15 cellular contexts compared by ENCODE assay signal in the genomic region with DNA sequence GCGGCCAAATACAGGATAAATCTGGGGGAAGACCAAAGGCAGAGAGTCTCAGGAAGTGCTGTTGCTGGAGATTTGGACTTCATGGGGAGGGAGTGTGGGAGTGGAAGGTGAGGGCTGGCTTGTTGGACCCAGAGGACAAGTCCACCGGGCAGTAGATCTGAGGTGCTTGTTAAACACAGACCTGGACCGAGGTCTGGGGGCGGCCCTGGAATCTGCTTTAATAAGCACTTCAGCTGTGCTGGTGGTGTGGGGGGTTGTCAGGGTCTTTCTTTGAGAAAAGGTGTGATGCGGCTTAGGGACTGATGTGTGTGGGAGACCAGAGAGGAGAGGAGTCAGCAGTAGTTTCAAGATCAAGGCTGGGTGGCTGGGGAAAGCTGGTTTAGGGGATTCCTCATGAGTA.
"Had no signal": no experiment of that assay in that cellular context is flagged by ENCODE, and none has a peak within 500 bp of the region (broad histone marks: within the 10 kb centered on the region; RNA-seq: fewer than 3 reads in every experiment).

No MANE protein-coding gene starts in this region.

- H3K27ac Mint-ChIP-seq: stimulated activated naive B cell treated with anti-CD40 and anti-IgM and Interleukin-4, amounts not matched to agents 10 μg/mL and 1 μg/mL and 100 μg/mL, for 72 hours had no signal

- H3K4me3 Mint-ChIP-seq: stimulated activated naive B cell treated with anti-CD40 and anti-IgM and Interleukin-4, amounts not matched to agents 10 μg/mL and 1 μg/mL and 100 μg/mL, for 72 hours; stimulated activated naive CD8-positive, alpha-beta T cell treated with anti-CD3 and anti-CD28 coated beads, Interleukin-15, amount 100 ng/mL, for 72 hours had no signal

- H3K27me3 Mint-ChIP-seq: naive B cell; stimulated activated naive B cell treated with anti-CD40 and anti-IgM and Interleukin-4, amounts not matched to agents 10 μg/mL and 1 μg/mL and 100 μg/mL, for 72 hours; stimulated activated naive CD8-positive, alpha-beta T cell treated with anti-CD3 and anti-CD28 coated beads, Interleukin-15, amount 100 ng/mL, for 72 hours had no signal

- H3K9me3 Mint-ChIP-seq: naive B cell; nephron; stimulated activated naive B cell treated with anti-CD40 and anti-IgM and Interleukin-4, amounts not matched to agents 10 μg/mL and 1 μg/mL and 100 μg/mL, for 72 hours; stimulated activated naive CD8-positive, alpha-beta T cell treated with anti-CD3 and anti-CD28 coated beads, Interleukin-15, amount 100 ng/mL, for 72 hours had no signal

- DNase-seq: effector memory CD4-positive, alpha-beta T cell; islet precursor cell; left lung; mesendoderm; naive B cell; retina; stimulated activated CD4-positive, alpha-beta T cell treated with anti-CD3 and anti-CD28 coated beads, Interleukin-2, amount 100 ng/mL, for 24 hours; stimulated activated CD4-positive, alpha-beta T cell treated with anti-CD3 and anti-CD28 coated beads, Interleukin-4, amount 100 ng/mL, for 4 hours; stimulated activated naive B cell treated with anti-CD40 and anti-IgM and Interleukin-4, amounts not matched to agents 10 μg/mL and 1 μg/mL and 100 μg/mL, for 72 hours; stimulated activated naive CD8-positive, alpha-beta T cell treated with anti-CD3 and anti-CD28 coated beads, Interleukin-15, amount 100 ng/mL, for 72 hours; testis had no signal

- ATAC-seq: esophagus mucosa; left lung; psoas muscle; sciatic nerve; stimulated activated naive B cell treated with anti-CD40 and anti-IgM and Interleukin-4, amounts not matched to agents 10 μg/mL and 1 μg/mL and 100 μg/mL, for 72 hours; stimulated activated naive CD8-positive, alpha-beta T cell treated with anti-CD3 and anti-CD28 coated beads, Interleukin-15, amount 100 ng/mL, for 72 hours had no signal
